7 cellular contexts compared by ENCODE assay signal in the genomic region with DNA sequence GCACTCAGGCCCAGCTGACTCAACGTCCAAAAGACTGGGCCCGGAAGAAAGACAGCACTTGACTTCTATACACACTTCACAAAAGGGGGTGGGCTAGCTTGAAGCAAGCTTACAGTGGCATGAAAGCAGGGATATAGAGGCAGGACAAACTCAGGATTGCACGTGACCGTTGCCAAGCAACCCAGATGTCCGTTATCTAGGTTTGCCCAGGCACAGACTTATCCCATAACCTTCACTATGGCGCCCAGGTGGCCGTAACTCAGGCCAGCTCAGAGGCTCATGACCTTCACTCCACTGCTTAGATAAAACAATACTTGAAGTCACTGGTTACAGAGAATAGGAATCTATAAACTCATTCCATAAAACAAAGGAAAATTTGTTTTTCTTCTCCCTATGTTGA. TPM values are rescaled to one million over a fixed set of nuclear protein-coding genes. Genes with fewer than 3 reads are reported as not detected.
DNase-seq lines count a peak whose midpoint lies in the region; ATAC-seq and TF ChIP-seq lines count a peak whose summit lies in the region.
"Not testable (repeated sequence)": the region's sequence is repeated elsewhere in the genome, so short reads cannot be mapped to it uniquely, and the experiment has no call there.

No MANE protein-coding gene starts in this region.

- ATAC-seq in body of pancreas, result peak; percentile 81

- intact Hi-C loops in body of pancreas (cut with DNase I); dorsolateral prefrontal cortex (cut with DNase I): not testable (repeated sequence)

- TF ChIP-seq CTCF in WERI-Rb-1 (IDR thresholded peaks at IDR 0.05; ENCODE audit: low read depth, low read length); body of pancreas (IDR thresholded peaks at IDR 0.05); dorsolateral prefrontal cortex (IDR thresholded peaks at IDR 0.05 in 54 of 56, conservative IDR thresholded peaks at IDR 0.05 in 2 of 56; ENCODE audit: low read depth in 1 of 56, partially characterized antibody in 56 of 56); cardiac muscle cell (IDR thresholded peaks at IDR 0.05; ENCODE audit: low read depth, low read length); neural crest cell (conservative IDR thresholded peaks at IDR 0.05): not testable (repeated sequence)

- DNase-seq in DMS 273 (lab: John Stamatoyannopoulos, UW; ENCODE audit: unreplicated experiment) (peak; percentile 31), WERI-Rb-1 (peak; percentile 24), body of pancreas (peak; percentile 56 to 75 (median 70)), cardiac muscle cell (ENCODE audit: low read depth in 1 of 2, low spot score in 1 of 2) (peak; percentile 14 to 42), substantia nigra (lab: John Stamatoyannopoulos, UW) (peak in 1 of 49 donors; percentile 10)
- DNase-seq in dorsolateral prefrontal cortex; neural crest cell (ENCODE audit: low read depth, low spot score): not testable (repeated sequence)

- H3K4me3 Mint-ChIP-seq in neural crest cell, result not testable (repeated sequence)

- H3K27me3 ChIP-seq in WERI-Rb-1 (ENCODE audit: insufficient read depth, low read depth, severe bottlenecking); body of pancreas; dorsolateral prefrontal cortex; cardiac muscle cell: not testable (repeated sequence)

- not testable (repeated sequence) for H3K4me3 ChIP-seq in WERI-Rb-1 (ENCODE audit: low read depth, low read length); body of pancreas; dorsolateral prefrontal cortex; cardiac muscle cell

- H3K4me1 Mint-ChIP-seq in neural crest cell, result peaks cover 16% of the 10 kb centered on the region

- H3K27ac Mint-ChIP-seq in neural crest cell (ENCODE audit: unreplicated experiment), result peak overlapping the region; percentile 78

- H3K9me3 Mint-ChIP-seq in neural crest cell, result not testable (repeated sequence)

- TF ChIP-seq POLR2A in body of pancreas (IDR thresholded peaks at IDR 0.05), result not testable (repeated sequence)

- WGBS in body of pancreas, 2 donors, result 38 to 46% methylated on average over 5 to 7 of the region's 7 CpGs

- not testable (repeated sequence) for H3K27me3 Mint-ChIP-seq in neural crest cell (ENCODE audit: low read depth)

- H3K36me3 ChIP-seq in WERI-Rb-1, result peaks cover 16% of the 10 kb centered on the region
- H3K36me3 ChIP-seq in body of pancreas (replicated peaks in 1 of 2; ENCODE audit: insufficient read depth in 1 of 2, low read depth in 2 of 2); cardiac muscle cell: not testable (repeated sequence)

- not testable (repeated sequence) for H3K9me3 ChIP-seq in WERI-Rb-1 (ENCODE audit: severe bottlenecking); body of pancreas; cardiac muscle cell (ENCODE audit: low read depth)

- not testable (repeated sequence) for H3K27ac ChIP-seq in WERI-Rb-1
- H3K27ac ChIP-seq in body of pancreas (peak overlapping the region in 2 of 4 donors; percentile 42 to 67), dorsolateral prefrontal cortex (peak overlapping the region in 57 of 59 donors; percentile 16 to 89 (median 74)), cardiac muscle cell (peak overlapping the region; percentile 47), substantia nigra (ENCODE audit: low read depth, low read length, poor library complexity, severe bottlenecking) (peak overlapping the region; percentile 31)

- not testable (repeated sequence) for H3K36me3 Mint-ChIP-seq in neural crest cell (ENCODE audit: low read depth)

- peaks cover 22% of the 10 kb centered on the region for H3K4me1 ChIP-seq in body of pancreas
- H3K4me1 ChIP-seq in cardiac muscle cell (ENCODE audit: low read depth), result not testable (repeated sequence)

RNA-seq across cellular contexts. Expression of gene DYNLL1, which starts 8.4 kb away (rescaled TPM):
- total RNA-seq in body of pancreas, result 100 to 1,000 TPM in 1 of 2 donors, 10 to 100 TPM in 1; 48.5 to 143 TPM
- total RNA-seq in dorsolateral prefrontal cortex, result 100 to 1,000 TPM; 262 to 795 (median 615) TPM
- total RNA-seq in cardiac muscle cell, result 186 and 248 TPM in 2 replicates
- 534 and 546 TPM in 2 replicates for polyA plus RNA-seq in cardiac muscle cell
- total RNA-seq in neural crest cell, result 375 and 382 TPM in 2 replicates

RNA-seq across cellular contexts. Expression of gene SRSF9, which starts 18.0 kb away (rescaled TPM):
- total RNA-seq in body of pancreas (10 to 100 TPM; 86.0 to 93.9 TPM), dorsolateral prefrontal cortex (100 to 1,000 TPM in 30 of 120 experiments, 10 to 100 TPM in 90; 76.0 to 113 (median 95.4) TPM), cardiac muscle cell (126 and 131 TPM in 2 replicates), neural crest cell (350 and 361 TPM in 2 replicates)
- 195 and 205 TPM in 2 replicates for polyA plus RNA-seq in cardiac muscle cell

RNA-seq across cellular contexts. Expression of gene GATC, which starts 41.3 kb away (rescaled TPM):
- total RNA-seq in body of pancreas, result 10 to 100 TPM; 16.9 to 24.1 TPM
- total RNA-seq in dorsolateral prefrontal cortex, result 10 to 100 TPM; 18.3 to 41.4 (median 28.7) TPM
- 13.8 and 19.3 TPM in 2 replicates for total RNA-seq in cardiac muscle cell
- polyA plus RNA-seq in cardiac muscle cell, result 11.4 and 12.7 TPM in 2 replicates
- 32.0 and 33.8 TPM in 2 replicates for total RNA-seq in neural crest cell

RNA-seq across cellular contexts. Expression of gene TRIAP1, which starts 41.4 kb away (rescaled TPM):
- total RNA-seq in body of pancreas (10 to 100 TPM in 1 of 2 donors, 1 to 10 TPM in 1; 2.3 to 11.2 TPM), dorsolateral prefrontal cortex (10 to 100 TPM in 80 of 120 experiments, 1 to 10 TPM in 40; 5.4 to 16.5 (median 11.1) TPM), cardiac muscle cell (11.9 and 21.1 TPM in 2 replicates), neural crest cell (38.0 and 38.1 TPM in 2 replicates)
- 41.9 and 58.8 TPM in 2 replicates for polyA plus RNA-seq in cardiac muscle cell

RNA-seq across cellular contexts. Expression of gene COQ5, which starts 41.4 kb away (rescaled TPM):
- total RNA-seq in body of pancreas (10 to 100 TPM in 1 of 2 donors, 1 to 10 TPM in 1; 9.6 to 24.1 TPM), dorsolateral prefrontal cortex (10 to 100 TPM; 14.4 to 30.4 (median 22.9) TPM), cardiac muscle cell (61.8 and 67.2 TPM in 2 replicates), neural crest cell (38.5 and 39.0 TPM in 2 replicates)
- 99.3 and 112 TPM in 2 replicates for polyA plus RNA-seq in cardiac muscle cell
